ENCODE assay signal across 1 cellular context in genomic region chr5:88826959-88827585, GRCh38.
TF ChIP-seq lines count a peak whose summit lies in the region.

No MANE protein-coding gene starts in this region.

TF ChIP-seq in GM12878, 131 proteins besides CTCF, POLR2A, EP300 and RAD21 (continued from another document and continues in another):
- TF ChIP-seq PKNOX1 (IDR thresholded peaks at IDR 0.05) = peak; percentile 96
- no peak for TF ChIP-seq E2F4 (IDR thresholded peaks at IDR 0.05; ENCODE audit: low read depth, low read length)
- TF ChIP-seq KDM1A (IDR thresholded peaks at IDR 0.05; ENCODE audit: borderline replicate concordance) = no peak
- TF ChIP-seq HDGF (IDR thresholded peaks at IDR 0.05) = peak; percentile 96
- no peak for TF ChIP-seq ZNF207 (IDR thresholded peaks at IDR 0.05; ENCODE audit: borderline replicate concordance)
- TF ChIP-seq CHD1 (IDR thresholded peaks at IDR 0.05; ENCODE audit: low read depth, low read length) = peak; percentile 86; the same call in 1 of the 2 replicates
- no peak for TF ChIP-seq RFX5 (IDR thresholded peaks at IDR 0.05; ENCODE audit: low read depth, low read length)
- TF ChIP-seq NR2C1 (IDR thresholded peaks at IDR 0.05) = no peak
- no peak for TF ChIP-seq RB1 (IDR thresholded peaks at IDR 0.05; ENCODE audit: borderline replicate concordance)
- TF ChIP-seq DPF2 (IDR thresholded peaks at IDR 0.05) = peak; percentile 99
- TF ChIP-seq CHD2 (IDR thresholded peaks at IDR 0.05; ENCODE audit: borderline replicate concordance, low read depth, low read length) = peak; percentile 76; the same call in 1 of the 2 replicates
- TF ChIP-seq RAD51 (IDR thresholded peaks at IDR 0.05) = no peak; the same call in 1 of the 2 replicates
- peak; percentile 64 for TF ChIP-seq SMARCA5 (IDR thresholded peaks at IDR 0.05)
- peak in 1 of 2 experiments; percentile 61; a peak in 1 of 3 replicates for TF ChIP-seq EGR1 (IDR thresholded peaks at IDR 0.05; ENCODE audit: borderline replicate concordance in 1 of 2, low read depth in 2 of 2, low read length in 2 of 2)
- TF ChIP-seq E4F1 (IDR thresholded peaks at IDR 0.05; ENCODE audit: borderline replicate concordance, partially characterized antibody) = no peak
- TF ChIP-seq WRNIP1 (IDR thresholded peaks at IDR 0.05; ENCODE audit: borderline replicate concordance, low read depth, low read length) = no peak
- TF ChIP-seq ZNF687 (IDR thresholded peaks at IDR 0.05) = peak; percentile 75; the same call in 1 of the 2 replicates
- 0 out of 2 replicates have a peak, but pooled peaks have one; percentile 39 for TF ChIP-seq ELK1 (IDR thresholded peaks at IDR 0.05; ENCODE audit: low read depth, low read length)
- peak; percentile 70 for TF ChIP-seq MEF2B (IDR thresholded peaks at IDR 0.05; ENCODE audit: partially characterized antibody, poor library complexity, severe bottlenecking)
- no peak for TF ChIP-seq KAT2A (conservative IDR thresholded peaks at IDR 0.05; ENCODE audit: control insufficient read depth, low read depth, low read length)
- no peak for TF ChIP-seq BCLAF1 (IDR thresholded peaks at IDR 0.05)
- peak; percentile 76; the same call in 1 of the 2 replicates for TF ChIP-seq CBFB (IDR thresholded peaks at IDR 0.05; ENCODE audit: low read depth)
- TF ChIP-seq MEF2A (IDR thresholded peaks at IDR 0.05; ENCODE audit: insufficient read depth, low read depth, low read length) = peak; percentile 76
- no peak for TF ChIP-seq HDAC2 (IDR thresholded peaks at IDR 0.05)
- no peak for TF ChIP-seq STAT1 (conservative IDR thresholded peaks at IDR 0.05)
- peak; percentile 82 for TF ChIP-seq IRF4 (IDR thresholded peaks at IDR 0.05; ENCODE audit: low read depth, low read length)
- TF ChIP-seq CEBPZ (IDR thresholded peaks at IDR 0.05; ENCODE audit: low read depth, low read length) = no peak
- TF ChIP-seq ZNF592 (IDR thresholded peaks at IDR 0.05) = peak; percentile 20; the same call in 1 of the 2 replicates
- no peak for TF ChIP-seq SIX5 (IDR thresholded peaks at IDR 0.05; ENCODE audit: low read depth, low read length, severe bottlenecking)
- 0 out of 2 replicates have a peak, but pooled peaks have one; percentile 48 for TF ChIP-seq LARP7 (IDR thresholded peaks at IDR 0.05)
- peak; percentile 93 for TF ChIP-seq GATAD2B (conservative IDR thresholded peaks at IDR 0.05; ENCODE audit: low read depth)
- TF ChIP-seq ZBED1 (IDR thresholded peaks at IDR 0.05; ENCODE audit: borderline replicate concordance) = peak; percentile 94
- TF ChIP-seq SRF (IDR thresholded peaks at IDR 0.05; ENCODE audit: low read depth in 2 of 2, low read length in 2 of 2) = peak in 1 of 2 experiments; percentile 56; a peak in 1 of 4 replicates
- peak in 1 of 2 experiments; percentile 100; a peak in 2 of 4 replicates for TF ChIP-seq ETV6 (conservative IDR thresholded peaks at IDR 0.05 in 1 of 2, IDR thresholded peaks at IDR 0.05 in 1 of 2; ENCODE audit: borderline replicate concordance in 1 of 2, low read depth in 1 of 2)
- no peak for TF ChIP-seq SREBF1 (IDR thresholded peaks at IDR 0.05; ENCODE audit: low read length)
- TF ChIP-seq MTA2 (IDR thresholded peaks at IDR 0.05; ENCODE audit: low read depth) = peak; percentile 96
- TF ChIP-seq IKZF1 (conservative IDR thresholded peaks at IDR 0.05) = peak; percentile 100
- peak; percentile 52 for TF ChIP-seq RELA (IDR thresholded peaks at IDR 0.05; ENCODE audit: borderline replicate concordance, partially characterized antibody)
- peak; percentile 72 to 73; a peak in 3 of 4 replicates for TF ChIP-seq BHLHE40 (IDR thresholded peaks at IDR 0.05; ENCODE audit: borderline replicate concordance in 1 of 2, low read depth in 2 of 2, low read length in 1 of 2)
- TF ChIP-seq NFXL1 (IDR thresholded peaks at IDR 0.05; ENCODE audit: borderline replicate concordance) = no peak
- peak; percentile 73 for TF ChIP-seq POLR2AphosphoS5 (IDR thresholded peaks at IDR 0.05; ENCODE audit: low read length)
